Comparison of ENCODE assay signal across 8 cellular contexts in the genomic region with DNA sequence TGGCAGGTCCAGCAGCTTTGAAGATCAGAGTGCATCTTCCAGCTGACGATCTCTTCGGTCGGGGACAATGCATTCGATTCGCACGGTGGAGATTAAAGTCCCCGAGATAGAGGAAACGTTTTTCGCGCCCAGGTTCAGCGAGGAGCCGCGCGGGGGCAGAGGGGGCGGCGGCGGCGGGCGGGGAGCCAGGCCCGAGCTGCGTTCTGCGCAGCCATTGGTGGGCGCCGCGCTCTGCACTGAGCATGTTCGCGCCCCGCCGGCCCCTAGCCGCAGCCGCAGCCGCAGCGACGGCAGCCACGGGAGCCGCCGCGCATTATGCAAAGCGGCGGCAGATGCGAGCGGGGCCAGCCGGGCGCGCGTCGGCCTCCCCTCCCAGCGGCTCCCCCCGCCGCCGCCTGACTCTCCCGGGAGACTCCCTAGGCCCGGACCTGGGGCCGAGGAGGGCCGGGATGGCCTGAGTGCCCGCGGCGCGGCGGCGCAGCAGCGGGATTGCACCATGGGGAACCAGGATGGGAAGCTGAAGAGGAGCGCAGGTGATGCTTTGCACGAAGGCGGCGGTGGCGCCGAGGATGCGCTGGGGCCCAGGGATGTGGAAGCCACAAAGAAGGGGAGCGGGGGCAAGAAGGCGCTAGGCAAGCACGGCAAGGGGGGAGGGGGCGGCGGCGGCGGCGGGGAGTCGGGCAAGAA. TPM values are rescaled to one million over a fixed set of nuclear protein-coding genes. Genes with fewer than 3 reads are reported as not detected.
A peak's percentile ranks its signal among the peaks of the same experiment; 100 is the strongest.
DNase-seq lines count a peak whose midpoint lies in the region; ATAC-seq and TF ChIP-seq lines count a peak whose summit lies in the region.

TSS of gene FMN2 (plus strand) at position 270 of the 687 bp plus-strand sequence. CDS start at position 497, 227 bp downstream.

- no peak within 1 kb of the TSS for H3K27ac Mint-ChIP-seq in CD14-positive monocyte

- H3K36me3 Mint-ChIP-seq in CD14-positive monocyte: peaks cover 0 to 1% of the 10 kb centered on the region in 2 donors

- peaks cover 0 to 6% (median 3%) of the 10 kb centered on the region in 7 donors for H3K9me3 Mint-ChIP-seq in CD14-positive monocyte

- no peak within 1 kb of the TSS for H2AFZ ChIP-seq in neuron (ENCODE audit: low read depth, low read length)

- H3K4me1 ChIP-seq in BE2C: no peaks in the 10 kb centered on the region
- H3K4me1 ChIP-seq in SJSA1 (replicated peaks): peaks cover 27% of the 10 kb centered on the region
- H3K4me1 ChIP-seq in neuron (ENCODE audit: insufficient read depth, low read length): peaks cover 47% of the 10 kb centered on the region

- TF ChIP-seq CTCF in BE2C (IDR thresholded peaks at IDR 0.05; ENCODE audit: low read depth, low read length): no peak
- no peak for TF ChIP-seq CTCF in CD14-positive monocyte (IDR thresholded peaks at IDR 0.05)

- peaks cover 2% of the 10 kb centered on the region for H3K4me1 Mint-ChIP-seq in CD14-positive monocyte

- H3K27me3 ChIP-seq in BE2C (peaks cover 55% of the 10 kb centered on the region), SJSA1 (replicated peaks) (peaks cover 40% of the 10 kb centered on the region), neuron (ENCODE audit: insufficient read depth, low read length) (no peaks in the 10 kb centered on the region)

- DNase-seq in BE2C (peak; percentile 74), SJSA1 (ENCODE audit: low read depth in 1 of 2, low spot score in 2 of 2) (peak in 1 of 2 experiments; percentile 52), fibroblast of peridontal ligament (ENCODE audit: extremely low read depth) (peak; percentile 54), CD14-positive monocyte (ENCODE audit: low spot score) (no peak), NCI-H446 (lab: John Stamatoyannopoulos, UW) (no peak)
- no peak for DNase-seq in central memory CD4-positive, alpha-beta T cell

- peaks cover 39 to 57% (median 54%) of the 10 kb centered on the region in 3 donors for H3K27me3 Mint-ChIP-seq in CD14-positive monocyte (ENCODE audit: low read depth in 3 of 3)

- no peaks in the 10 kb centered on the region for H3K36me3 ChIP-seq in BE2C
- H3K36me3 ChIP-seq in SJSA1: peaks cover 20% of the 10 kb centered on the region
- H3K36me3 ChIP-seq in neuron (ENCODE audit: insufficient read depth, low read length): peaks cover 21% of the 10 kb centered on the region

- intact Hi-C loops in CD14-positive monocyte (cut with micrococcal nuclease): no loop called here

- H3K4me3 ChIP-seq in BE2C (ENCODE audit: low read depth, low read length) (peak within 1 kb of the TSS; percentile 64), SJSA1 (peak within 1 kb of the TSS; percentile 56), neuron (ENCODE audit: low read length) (peak within 1 kb of the TSS; percentile 99)

- peak within 1 kb of the TSS; percentile 13; the same call in 1 of the 2 replicates for H3K27ac ChIP-seq in SJSA1

- peak; percentile 45 for ATAC-seq in HG02885 (IDR thresholded peaks at IDR 0.05; ENCODE audit: poor library complexity, unreplicated experiment)

- no peaks in the 10 kb centered on the region for H3K9me3 ChIP-seq in BE2C
- no peaks in the 10 kb centered on the region for H3K9me3 ChIP-seq in SJSA1 (replicated peaks)
- H3K9me3 ChIP-seq in neuron (ENCODE audit: low read length): no peaks in the 10 kb centered on the region

- H3K4me3 Mint-ChIP-seq in CD14-positive monocyte: peak within 1 kb of the TSS in 1 of 2 donors; percentile 84

RNA-seq across cellular contexts. Expression of gene FMN2, which starts in this region (rescaled TPM):
- polyA plus RNA-seq in BE2C (2012; ENCODE audit: insufficient read depth, insufficient read length, low read depth): 1.1 TPM
- total RNA-seq in SJSA1 (2014; rRNA removed; shearing (Covaris generic)): 12.7 and 32.6 TPM in 2 replicates
- polyA plus RNA-seq in CD14-positive monocyte: not detected

Comparison
In these comparisons a context has a peak if more than half of its experiments do, and no peak if none do; other contexts are left out.
1. DNase-seq: peak in BE2C (single experiment) and fibroblast of peridontal ligament (single experiment); none in central memory CD4-positive, alpha-beta T cell (single experiment), CD14-positive monocyte (single experiment) and NCI-H446 (0 of 2).
2. Peak in every context shown above with its lines, with median percentiles within 50 percentile points of each other: H3K4me3 ChIP-seq.